In genomic region chr1:235013512-235013911, GRCh38 we compare ENCODE assay signal across 12 cellular contexts.
DNase-seq lines count a peak whose midpoint lies in the region; ATAC-seq, FAIRE-seq and TF ChIP-seq lines count a peak whose summit lies in the region.
"Had no signal": no experiment of that assay in that cellular context is flagged by ENCODE, and none has a peak within 500 bp of the region (broad histone marks: within the 10 kb centered on the region; RNA-seq: fewer than 3 reads in every experiment).

No MANE protein-coding gene starts in this region.

- TF ChIP-seq CTCF in natural killer cell (IDR thresholded peaks at IDR 0.05) (no peak), D721Med (IDR thresholded peaks at IDR 0.05; ENCODE audit: insufficient read depth, missing control alignments) (no peak), hepatocyte (IDR thresholded peaks at IDR 0.05; ENCODE audit: poor library complexity) (no peak)

- peaks cover 20% of the 10 kb centered on the region for H3K36me3 Mint-ChIP-seq in activated naive CD8-positive, alpha-beta T cell treated with anti-CD3 and anti-CD28 coated beads, Interleukin-2, amount 50 U/mL, for 24 hours (ENCODE audit: low read depth)
- H3K36me3 Mint-ChIP-seq in natural killer cell, result peaks cover 3% of the 10 kb centered on the region

- H4K20me1 ChIP-seq in BLaER1 (no peaks in the 10 kb centered on the region), hepatocyte (ENCODE audit: insufficient read depth, poor library complexity, severe bottlenecking) (no peaks in the 10 kb centered on the region)

- H3K4me3 ChIP-seq in BLaER1, result no peak overlapping the region
- H3K4me3 ChIP-seq in hepatocyte, result no peak overlapping the region
- H3K4me3 ChIP-seq: body of pancreas, pancreas had no signal

- peak overlapping the region; percentile 84 for H3K4me2 ChIP-seq in BLaER1
- no peak overlapping the region for H3K4me2 ChIP-seq in hepatocyte

- intact Hi-C loops in natural killer cell (cut with micrococcal nuclease) (loop anchor here (2.0 to 5.0 kb wide), 6 partner anchors 34 to 256 kb away; no protein-coding TSS in a partner anchor), posterior cingulate gyrus (cut with DNase I) (no loop called here)

- WGBS in hepatocyte (ENCODE audit: low lambda C conversion rate, missing lambda C conversion rate), result 96% methylated on average over 3 of the region's 3 CpGs

- H3K27ac ChIP-seq in BLaER1, result peak overlapping the region; percentile 11; the same call in 1 of the 2 replicates
- H3K27ac ChIP-seq in hepatocyte, result no peak overlapping the region
- H3K27ac ChIP-seq: body of pancreas had no signal

- no peaks in the 10 kb centered on the region for H3K79me2 ChIP-seq in hepatocyte

- H3K27me3 Mint-ChIP-seq in activated naive CD8-positive, alpha-beta T cell treated with anti-CD3 and anti-CD28 coated beads, Interleukin-2, amount 50 U/mL, for 24 hours, result peaks cover 4% of the 10 kb centered on the region
- no peaks in the 10 kb centered on the region for H3K27me3 Mint-ChIP-seq in natural killer cell (ENCODE audit: low read depth in 2 of 2)

- peaks cover 72% of the 10 kb centered on the region for H3K4me1 ChIP-seq in BLaER1
- H3K4me1 ChIP-seq in hepatocyte (ENCODE audit: insufficient read depth), result no peaks in the 10 kb centered on the region
- H3K4me1 ChIP-seq: body of pancreas, pancreas had no signal

- no peak overlapping the region for H3K4me3 Mint-ChIP-seq in activated naive CD8-positive, alpha-beta T cell treated with anti-CD3 and anti-CD28 coated beads, Interleukin-2, amount 50 U/mL, for 24 hours
- H3K4me3 Mint-ChIP-seq in natural killer cell, result peak overlapping the region; percentile 10

- H3K9me2 ChIP-seq in hepatocyte (replicated peaks; ENCODE audit: insufficient read depth), result no peaks in the 10 kb centered on the region

- peak overlapping the region; percentile 91 for H3K27ac Mint-ChIP-seq in activated naive CD8-positive, alpha-beta T cell treated with anti-CD3 and anti-CD28 coated beads, Interleukin-2, amount 50 U/mL, for 24 hours
- H3K27ac Mint-ChIP-seq in natural killer cell, result peak overlapping the region; percentile 91 to 95

- H2AFZ ChIP-seq in hepatocyte, result no peak overlapping the region

- DNase-seq in GM19239 (ENCODE audit: insufficient read length, low spot score), result no peak
- DNase-seq in activated naive CD8-positive, alpha-beta T cell treated with anti-CD3 and anti-CD28 coated beads, Interleukin-2, amount 50 U/mL, for 24 hours, result no peak
- DNase-seq in natural killer cell, result no peak
- DNase-seq in posterior cingulate gyrus, result no peak
- DNase-seq in D721Med (ENCODE audit: insufficient read length, low spot score), result no peak
- DNase-seq in hepatocyte (ENCODE audit: low spot score), result no peak
- DNase-seq: stimulated activated naive CD4-positive, alpha-beta T cell had no signal

- H3K9me3 ChIP-seq in BLaER1 (no peaks in the 10 kb centered on the region), hepatocyte (ENCODE audit: low read depth) (no peaks in the 10 kb centered on the region)
- H3K9me3 ChIP-seq: body of pancreas, pancreas had no signal

- H3K9me3 Mint-ChIP-seq in activated naive CD8-positive, alpha-beta T cell treated with anti-CD3 and anti-CD28 coated beads, Interleukin-2, amount 50 U/mL, for 24 hours, result peaks cover 6% of the 10 kb centered on the region
- H3K9me3 Mint-ChIP-seq in natural killer cell, result peaks cover 0 to under 1% of the 10 kb centered on the region in 2 donors

- peak; percentile 51 for FAIRE-seq in GM19239 (lab: Jason Lieb, UNC)
- FAIRE-seq in D721Med (lab: Jason Lieb, UNC), result no peak
- FAIRE-seq: endometrium, pancreas had no signal

- H3K9ac ChIP-seq in BLaER1, result no peak overlapping the region

- ATAC-seq in activated naive CD8-positive, alpha-beta T cell treated with anti-CD3 and anti-CD28 coated beads, Interleukin-2, amount 50 U/mL, for 24 hours, result no peak
- no peak for ATAC-seq in natural killer cell
- no peak for ATAC-seq in HG02885 (IDR thresholded peaks at IDR 0.05; ENCODE audit: poor library complexity, unreplicated experiment)
- ATAC-seq: body of pancreas had no signal

- peaks cover 98% of the 10 kb centered on the region for H3K4me1 Mint-ChIP-seq in activated naive CD8-positive, alpha-beta T cell treated with anti-CD3 and anti-CD28 coated beads, Interleukin-2, amount 50 U/mL, for 24 hours
- peaks cover 33 to 42% of the 10 kb centered on the region in 2 donors for H3K4me1 Mint-ChIP-seq in natural killer cell

- H3K27me3 ChIP-seq in BLaER1 (no peaks in the 10 kb centered on the region), hepatocyte (no peaks in the 10 kb centered on the region)
- H3K27me3 ChIP-seq: body of pancreas, pancreas had no signal

- no peaks in the 10 kb centered on the region for H3K36me3 ChIP-seq in BLaER1
- H3K36me3 ChIP-seq in hepatocyte (replicated peaks; ENCODE audit: insufficient read depth, low read depth), result no peaks in the 10 kb centered on the region
- H3K36me3 ChIP-seq: pancreas had no signal
